In the genomic region with DNA sequence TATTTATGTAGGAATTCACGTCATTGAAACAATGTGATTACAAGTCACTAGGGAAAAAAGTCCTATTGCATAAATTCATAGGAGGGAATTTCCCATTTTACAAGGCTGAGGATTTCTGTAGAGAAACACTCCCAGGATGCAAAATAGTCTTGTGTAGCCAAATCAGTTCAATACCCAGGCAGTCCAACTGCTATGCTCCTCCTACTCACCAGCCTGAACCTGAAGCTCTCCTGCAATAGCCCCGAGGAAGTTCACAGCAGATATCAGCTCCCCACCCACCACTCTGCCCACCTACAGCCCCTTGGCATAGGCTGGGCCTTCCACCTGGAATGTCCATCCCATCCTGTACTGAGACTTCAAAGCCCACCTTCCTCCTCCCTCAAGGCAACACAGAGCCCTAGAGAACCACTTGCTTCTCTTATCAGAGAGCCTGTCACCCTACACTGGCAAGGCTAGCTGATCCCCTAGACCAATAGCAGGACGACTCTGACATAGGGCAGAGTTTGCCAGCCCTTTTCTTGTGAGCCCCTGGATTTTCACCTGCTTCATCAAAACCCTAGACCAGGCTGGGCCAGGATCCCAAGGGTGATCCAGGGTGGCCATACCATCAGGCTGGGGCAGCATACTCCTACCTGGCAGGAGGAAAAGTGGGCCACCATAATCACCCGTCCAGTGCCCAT, we compare ENCODE assay signal across 8 cellular contexts. TPM values are rescaled to one million over a fixed set of nuclear protein-coding genes. Genes with fewer than 3 reads are reported as not detected.
DNase-seq lines count a peak whose midpoint lies in the region; ATAC-seq and TF ChIP-seq lines count a peak whose summit lies in the region.

No MANE protein-coding gene starts in this region.

- peak overlapping the region; percentile 82 for H3K4me3 Mint-ChIP-seq in activated T-cell treated with anti-CD3 and anti-CD28 coated beads, Interleukin-2, amount 50 U/mL, for 24 hours
- H3K4me3 Mint-ChIP-seq in endothelial cell (ENCODE audit: unreplicated experiment), result peak overlapping the region; percentile 94

- H3K36me3 Mint-ChIP-seq in activated T-cell treated with anti-CD3 and anti-CD28 coated beads, Interleukin-2, amount 50 U/mL, for 24 hours (ENCODE audit: low read depth), result peaks cover 38% of the 10 kb centered on the region
- peaks cover 31% of the 10 kb centered on the region for H3K36me3 Mint-ChIP-seq in endothelial cell (ENCODE audit: low read depth, unreplicated experiment)

- ATAC-seq in HG02642 (IDR thresholded peaks at IDR 0.05; ENCODE audit: poor library complexity, unreplicated experiment) (no peak), HG03196 (IDR thresholded peaks at IDR 0.05; ENCODE audit: unreplicated experiment) (no peak)

- H3K27ac Mint-ChIP-seq in activated T-cell treated with anti-CD3 and anti-CD28 coated beads, Interleukin-2, amount 50 U/mL, for 24 hours, result peak overlapping the region; percentile 45
- no peak overlapping the region for H3K27ac Mint-ChIP-seq in endothelial cell (ENCODE audit: unreplicated experiment)

- H3K4me1 Mint-ChIP-seq in activated T-cell treated with anti-CD3 and anti-CD28 coated beads, Interleukin-2, amount 50 U/mL, for 24 hours (ENCODE audit: low read depth), result peaks cover 47% of the 10 kb centered on the region
- peaks cover 30% of the 10 kb centered on the region for H3K4me1 Mint-ChIP-seq in endothelial cell (ENCODE audit: unreplicated experiment)

- TF ChIP-seq CTCF in endothelial cell (IDR thresholded peaks at IDR 0.05; ENCODE audit: unreplicated experiment), result no peak

- H3K27me3 Mint-ChIP-seq in activated T-cell treated with anti-CD3 and anti-CD28 coated beads, Interleukin-2, amount 50 U/mL, for 24 hours, result no peaks in the 10 kb centered on the region
- H3K27me3 Mint-ChIP-seq in endothelial cell (ENCODE audit: unreplicated experiment), result peaks cover 1% of the 10 kb centered on the region

- DNase-seq in activated T-cell treated with anti-CD3 and anti-CD28 coated beads, Interleukin-2, amount 50 U/mL, for 24 hours, result no peak
- no peak for DNase-seq in activated T-cell treated with anti-CD3 and anti-CD28 coated beads, Interleukin-2, amount 50 U/mL, for 1 hour
- peak; percentile 38 for DNase-seq in RPMI8226
- DNase-seq in endothelial cell (ENCODE audit: low spot score), result no peak
- DNase-seq in non-pigmented ciliary epithelial cell (ENCODE audit: low read depth), result peak; percentile 41
- no peak for DNase-seq in middle frontal gyrus (ENCODE audit: extremely low spot score, low spot score)

- H3K9me3 Mint-ChIP-seq in activated T-cell treated with anti-CD3 and anti-CD28 coated beads, Interleukin-2, amount 50 U/mL, for 24 hours, result no peaks in the 10 kb centered on the region
- H3K9me3 Mint-ChIP-seq in endothelial cell (ENCODE audit: unreplicated experiment), result no peaks in the 10 kb centered on the region

RNA-seq across cellular contexts. Expression of a gene that starts 1.5 kb away (rescaled TPM):
- total RNA-seq in endothelial cell (ENCODE audit: unreplicated experiment), result 157 TPM

RNA-seq across cellular contexts. Expression of a gene that starts 42.8 kb away (rescaled TPM):
- total RNA-seq in endothelial cell (ENCODE audit: unreplicated experiment), result 25.3 TPM

RNA-seq across cellular contexts. Expression of a gene that starts 58.4 kb away (rescaled TPM):
- 92.1 TPM for total RNA-seq in endothelial cell (ENCODE audit: unreplicated experiment)

RNA-seq across cellular contexts. Expression of a gene that starts 59.1 kb away (rescaled TPM):
- 7.0 TPM for total RNA-seq in endothelial cell (ENCODE audit: unreplicated experiment)

Comparison
In these comparisons a context has a peak if more than half of its experiments do, and no peak if none do; other contexts are left out.
1. DNase-seq: peak in RPMI8226 (single experiment) and non-pigmented ciliary epithelial cell (single experiment); none in activated T-cell treated with anti-CD3 and anti-CD28 coated beads, Interleukin-2, amount 50 U/mL, for 24 hours (single experiment), activated T-cell treated with anti-CD3 and anti-CD28 coated beads, Interleukin-2, amount 50 U/mL, for 1 hour (single experiment), endothelial cell (single experiment) and middle frontal gyrus (single experiment).